ENCODE assay signal across 8 cellular contexts in the genomic region with DNA sequence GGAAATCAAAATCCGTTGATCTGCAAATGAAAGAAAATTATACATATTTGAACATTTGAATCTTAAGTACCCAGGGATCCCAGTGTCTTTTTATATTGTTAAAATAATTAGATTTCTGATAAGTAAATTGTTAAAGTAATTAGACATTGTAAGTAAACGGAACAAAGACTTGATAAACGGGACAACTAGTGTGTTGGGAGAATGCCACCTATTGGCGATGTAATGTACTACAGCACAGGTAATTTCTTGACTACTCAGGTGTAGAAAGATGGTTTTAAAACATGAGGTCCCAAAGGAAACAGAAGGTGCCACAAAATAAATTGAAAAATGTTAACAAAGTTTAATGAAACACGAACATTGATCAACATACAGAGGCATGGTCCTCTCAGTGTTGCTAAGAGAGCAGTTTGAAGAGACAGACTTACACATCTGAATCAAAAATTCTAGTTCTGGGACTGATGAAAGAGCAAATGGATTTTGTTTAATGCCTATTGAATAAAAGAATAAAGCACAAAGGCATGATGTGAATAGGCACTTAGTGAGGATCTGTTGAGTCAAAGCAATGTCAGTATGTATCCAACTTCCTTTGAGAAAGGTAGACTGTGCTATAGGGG.
DNase-seq lines count a peak whose midpoint lies in the region; ATAC-seq and TF ChIP-seq lines count a peak whose summit lies in the region.

No MANE protein-coding gene starts in this region.

- TF ChIP-seq EP300 in neural cell (conservative IDR thresholded peaks at IDR 0.05; ENCODE audit: poor library complexity, severe bottlenecking), result no peak

- TF ChIP-seq CTCF in HL-60 (IDR thresholded peaks at IDR 0.05; ENCODE audit: insufficient read depth, low read length) (peak; percentile 79), endodermal cell (conservative IDR thresholded peaks at IDR 0.05) (peak; percentile 87), neural cell (IDR thresholded peaks at IDR 0.05; ENCODE audit: poor library complexity, severe bottlenecking) (peak; percentile 64)

- no peak overlapping the region for H3K27ac ChIP-seq in HL-60 (replicated peaks)
- H3K27ac ChIP-seq in endodermal cell (ENCODE audit: low read depth, low read length), result no peak overlapping the region
- H3K27ac ChIP-seq in neural cell (ENCODE audit: low read length), result no peak overlapping the region

- no peaks in the 10 kb centered on the region for H3K27me3 ChIP-seq in HL-60 (ENCODE audit: insufficient read depth, poor library complexity, severe bottlenecking)
- H3K27me3 ChIP-seq in endodermal cell (ENCODE audit: control insufficient read depth, insufficient read depth, low read length, poor library complexity, severe bottlenecking), result no peaks in the 10 kb centered on the region
- no peaks in the 10 kb centered on the region for H3K27me3 ChIP-seq in neural cell (ENCODE audit: insufficient read depth, low read depth, low read length)

- H3K36me3 ChIP-seq in endodermal cell (ENCODE audit: control insufficient read depth, insufficient read depth, low read length), result no peaks in the 10 kb centered on the region
- H3K36me3 ChIP-seq in neural cell (ENCODE audit: insufficient read depth, low read length), result no peaks in the 10 kb centered on the region

- peak; percentile 22 for DNase-seq in stimulated activated CD4-positive, alpha-beta T cell treated with anti-CD3 and anti-CD28 coated beads, Interleukin-15, amount 100 ng/mL, for 24 hours
- no peak for DNase-seq in stimulated activated CD4-positive, alpha-beta T cell treated with anti-CD3 and anti-CD28 coated beads, Interleukin-4, amount 100 ng/mL, for 1 hour
- DNase-seq in HL-60 (ENCODE audit: low read depth in 1 of 2, low spot score in 1 of 2) (no peak), OCI-M1 (lab: John Stamatoyannopoulos, UW) (peak; percentile 50), endodermal cell (peak; percentile 57), occipital lobe (lab: John Stamatoyannopoulos, UW) (no peak)

- no peak for ATAC-seq in GM19328 (IDR thresholded peaks at IDR 0.05; ENCODE audit: unreplicated experiment)

- H3K4me3 ChIP-seq in HL-60 (replicated peaks; ENCODE audit: insufficient read depth, low read length), result no peak overlapping the region
- H3K4me3 ChIP-seq in endodermal cell (ENCODE audit: low read length), result no peak overlapping the region
- no peak overlapping the region for H3K4me3 ChIP-seq in neural cell (ENCODE audit: low read length)

- H3K27ac Mint-ChIP-seq in endodermal cell, result no peak overlapping the region

- H3K9me3 ChIP-seq in endodermal cell (ENCODE audit: control insufficient read depth, low read length) (no peaks in the 10 kb centered on the region), neural cell (ENCODE audit: low read length) (no peaks in the 10 kb centered on the region)

- H3K9ac ChIP-seq in endodermal cell (ENCODE audit: extremely low read depth, low read length, poor library complexity, severe bottlenecking) (no peak overlapping the region), neural cell (ENCODE audit: low read length) (no peak overlapping the region)

- H3K27me3 Mint-ChIP-seq in endodermal cell (ENCODE audit: insufficient read depth), result no peaks in the 10 kb centered on the region

- no peaks in the 10 kb centered on the region for H3K9me3 Mint-ChIP-seq in endodermal cell

- H3K4me2 ChIP-seq in neural cell (ENCODE audit: low read length), result no peak overlapping the region

- H3K79me2 ChIP-seq in neural cell (replicated peaks; ENCODE audit: insufficient read depth, low read length), result no peaks in the 10 kb centered on the region

- no peaks in the 10 kb centered on the region for H3F3A ChIP-seq in neural cell (ENCODE audit: insufficient read depth, low read length, poor library complexity, severe bottlenecking)

- no peaks in the 10 kb centered on the region for H4K20me1 ChIP-seq in neural cell (ENCODE audit: insufficient read depth)

- no peaks in the 10 kb centered on the region for H3K9me2 ChIP-seq in neural cell (ENCODE audit: insufficient read depth, low read length)

- TF ChIP-seq RAD21 in neural cell (conservative IDR thresholded peaks at IDR 0.05), result peak; percentile 64

- no peak overlapping the region for H2AFZ ChIP-seq in neural cell (ENCODE audit: low read depth, low read length)

- peaks cover 5% of the 10 kb centered on the region for H3K4me1 ChIP-seq in endodermal cell (ENCODE audit: control insufficient read depth, insufficient read depth, low read length)

- H3K4me1 Mint-ChIP-seq in endodermal cell, result peaks cover 15% of the 10 kb centered on the region

- H3K4me3 Mint-ChIP-seq in endodermal cell, result no peak overlapping the region

- 37 to 38% methylated on average over 4 to 5 of the region's 5 CpGs for WGBS in endodermal cell (ENCODE audit: insufficient coverage in 1 of 2, insufficient read length in 1 of 2), 2 experiments

- no peaks in the 10 kb centered on the region for H3K36me3 Mint-ChIP-seq in endodermal cell (ENCODE audit: low read depth)

TF ChIP-seq in neural cell, 6 proteins besides CTCF, POLR2A, EP300 and RAD21:
- no peak for TF ChIP-seq EZH2 (IDR thresholded peaks at IDR 0.05; ENCODE audit: borderline replicate concordance, insufficient read depth, low read length, poor library complexity, severe bottlenecking)
- TF ChIP-seq SMC3 (conservative IDR thresholded peaks at IDR 0.05; ENCODE audit: poor library complexity), result peak; percentile 61

Comparison
In these comparisons a context has a peak if more than half of its experiments do, and no peak if none do; other contexts are left out.
1. DNase-seq: peak in stimulated activated CD4-positive, alpha-beta T cell treated with anti-CD3 and anti-CD28 coated beads, Interleukin-15, amount 100 ng/mL, for 24 hours (single experiment), OCI-M1 (single experiment) and endodermal cell (single experiment); none in stimulated activated CD4-positive, alpha-beta T cell treated with anti-CD3 and anti-CD28 coated beads, Interleukin-4, amount 100 ng/mL, for 1 hour (single experiment), HL-60 (0 of 2) and occipital lobe (single experiment).
2. Peak in every context shown above with its lines, with median percentiles within 50 percentile points of each other: CTCF ChIP-seq.